In the genomic region with DNA sequence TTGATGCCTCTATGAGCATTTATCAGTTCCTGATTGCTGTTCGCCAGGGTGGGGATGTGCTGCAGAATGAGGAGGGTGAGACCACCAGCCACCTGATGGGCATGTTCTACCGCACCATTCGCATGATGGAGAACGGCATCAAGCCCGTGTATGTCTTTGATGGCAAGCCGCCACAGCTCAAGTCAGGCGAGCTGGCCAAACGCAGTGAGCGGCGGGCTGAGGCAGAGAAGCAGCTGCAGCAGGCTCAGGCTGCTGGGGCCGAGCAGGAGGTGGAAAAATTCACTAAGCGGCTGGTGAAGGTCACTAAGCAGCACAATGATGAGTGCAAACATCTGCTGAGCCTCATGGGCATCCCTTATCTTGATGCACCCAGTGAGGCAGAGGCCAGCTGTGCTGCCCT, we compare ENCODE assay signal across 2 cellular contexts.
TF ChIP-seq lines count a peak whose summit lies in the region.

No MANE protein-coding gene starts in this region.

TF ChIP-seq in IMR-90, 13 proteins besides CTCF, POLR2A, EP300 and RAD21:
- TF ChIP-seq SMC3 (IDR thresholded peaks at IDR 0.05; ENCODE audit: low read depth, low read length) (no peak), MXI1 (IDR thresholded peaks at IDR 0.05; ENCODE audit: borderline replicate concordance, low read depth, low read length) (no peak), CHD1 (IDR thresholded peaks at IDR 0.05; ENCODE audit: low read depth, low read length) (no peak), MAFK (IDR thresholded peaks at IDR 0.05; ENCODE audit: low read depth, low read length) (no peak), CEBPB (IDR thresholded peaks at IDR 0.05; ENCODE audit: low read depth, low read length) (no peak), ELK1 (IDR thresholded peaks at IDR 0.05; ENCODE audit: borderline replicate concordance, low read depth, low read length) (no peak), RFX5 (IDR thresholded peaks at IDR 0.05; ENCODE audit: low read depth, low read length) (no peak), NFE2L2 (IDR thresholded peaks at IDR 0.05; ENCODE audit: low read depth, low read length) (no peak), RCOR1 (IDR thresholded peaks at IDR 0.05; ENCODE audit: insufficient replicate concordance, low read length) (no peak), MAZ (IDR thresholded peaks at IDR 0.05; ENCODE audit: borderline replicate concordance, low read depth, low read length) (no peak), FOS (IDR thresholded peaks at IDR 0.05; ENCODE audit: low read depth, low read length) (no peak), BHLHE40 (IDR thresholded peaks at IDR 0.05; ENCODE audit: low read depth, low read length) (no peak)
- TF ChIP-seq, protein P1, sequence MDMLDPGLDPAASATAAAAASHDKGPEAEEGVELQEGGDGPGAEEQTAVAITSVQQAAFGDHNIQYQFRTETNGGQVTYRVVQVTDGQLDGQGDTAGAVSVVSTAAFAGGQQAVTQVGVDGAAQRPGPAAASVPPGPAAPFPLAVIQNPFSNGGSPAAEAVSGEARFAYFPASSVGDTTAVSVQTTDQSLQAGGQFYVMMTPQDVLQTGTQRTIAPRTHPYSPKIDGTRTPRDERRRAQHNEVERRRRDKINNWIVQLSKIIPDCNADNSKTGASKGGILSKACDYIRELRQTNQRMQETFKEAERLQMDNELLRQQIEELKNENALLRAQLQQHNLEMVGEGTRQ (IDR thresholded peaks at IDR 0.05; ENCODE audit: low read depth, low read length): no peak

TF ChIP-seq in SK-N-SH treated with all-trans-retinoic acid at 6 μM for 48 hours, 23 proteins besides CTCF, POLR2A, EP300 and RAD21:
- TF ChIP-seq ZFP30 (CRISPR knock-in tag; IDR thresholded peaks at IDR 0.05) (no peak), ZNF565 (CRISPR knock-in tag; conservative IDR thresholded peaks at IDR 0.05; ENCODE audit: low read depth) (no peak), TSHZ2 (CRISPR knock-in tag; IDR thresholded peaks at IDR 0.05) (no peak), ISL1 (CRISPR knock-in tag; IDR thresholded peaks at IDR 0.05) (no peak), ZC3H10 (CRISPR knock-in tag; IDR thresholded peaks at IDR 0.05) (no peak), CREB5 (CRISPR knock-in tag; IDR thresholded peaks at IDR 0.05; ENCODE audit: low read depth) (no peak)
- TF ChIP-seq, protein P2, sequence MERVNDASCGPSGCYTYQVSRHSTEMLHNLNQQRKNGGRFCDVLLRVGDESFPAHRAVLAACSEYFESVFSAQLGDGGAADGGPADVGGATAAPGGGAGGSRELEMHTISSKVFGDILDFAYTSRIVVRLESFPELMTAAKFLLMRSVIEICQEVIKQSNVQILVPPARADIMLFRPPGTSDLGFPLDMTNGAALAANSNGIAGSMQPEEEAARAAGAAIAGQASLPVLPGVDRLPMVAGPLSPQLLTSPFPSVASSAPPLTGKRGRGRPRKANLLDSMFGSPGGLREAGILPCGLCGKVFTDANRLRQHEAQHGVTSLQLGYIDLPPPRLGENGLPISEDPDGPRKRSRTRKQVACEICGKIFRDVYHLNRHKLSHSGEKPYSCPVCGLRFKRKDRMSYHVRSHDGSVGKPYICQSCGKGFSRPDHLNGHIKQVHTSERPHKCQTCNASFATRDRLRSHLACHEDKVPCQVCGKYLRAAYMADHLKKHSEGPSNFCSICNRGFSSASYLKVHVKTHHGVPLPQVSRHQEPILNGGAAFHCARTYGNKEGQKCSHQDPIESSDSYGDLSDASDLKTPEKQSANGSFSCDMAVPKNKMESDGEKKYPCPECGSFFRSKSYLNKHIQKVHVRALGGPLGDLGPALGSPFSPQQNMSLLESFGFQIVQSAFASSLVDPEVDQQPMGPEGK (CRISPR knock-in tag; IDR thresholded peaks at IDR 0.05; ENCODE audit: borderline replicate concordance): no peak
